Comparison of ENCODE assay signal across 8 cellular contexts in the genomic region with DNA sequence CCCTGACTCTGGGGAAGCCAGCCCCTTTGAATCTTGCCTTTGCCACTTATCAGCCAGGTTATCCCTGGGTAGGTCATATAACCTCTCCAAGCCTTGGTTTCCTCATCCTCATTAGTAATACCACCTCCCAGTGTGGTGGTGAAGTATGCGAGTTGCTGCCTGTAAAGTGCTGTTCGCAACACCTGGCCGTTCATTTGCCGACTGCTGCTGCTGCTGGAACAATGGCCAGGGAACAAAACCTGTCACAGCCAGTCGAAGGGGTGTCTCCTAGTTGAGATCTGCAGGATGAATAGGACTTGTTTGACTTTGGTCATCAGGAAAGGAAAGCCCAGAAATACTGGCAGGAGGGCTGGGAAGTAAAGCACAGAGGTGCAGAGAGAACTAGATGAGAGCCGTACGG. TPM values are rescaled to one million over a fixed set of nuclear protein-coding genes. Genes with fewer than 3 reads are reported as not detected.
DNase-seq lines count a peak whose midpoint lies in the region; ATAC-seq and TF ChIP-seq lines count a peak whose summit lies in the region.

No MANE protein-coding gene starts in this region.

- H3K18ac ChIP-seq in trophoblast cell (ENCODE audit: low read length): peak overlapping the region; percentile 44

- no peak overlapping the region for H3K23ac ChIP-seq in trophoblast cell (ENCODE audit: low read length)

- no peaks in the 10 kb centered on the region for H3K9me3 Mint-ChIP-seq in activated naive CD4-positive, alpha-beta T cell treated with anti-CD3 and anti-CD28 coated beads, Interleukin-2, amount 50 U/mL, for 72 hours

- peak overlapping the region; percentile 46 for H3K14ac ChIP-seq in trophoblast cell (ENCODE audit: low read length)

- no peak for TF ChIP-seq CTCF in brain microvascular endothelial cell (IDR thresholded peaks at IDR 0.05; ENCODE audit: low read depth, low read length, missing control alignments)
- TF ChIP-seq CTCF in heart right ventricle (IDR thresholded peaks at IDR 0.05): no peak

- in situ Hi-C loops in brain microvascular endothelial cell (cut with HindIII; ENCODE audit: low pct_ligation_motif_present, low sequenced_read_pairs): no loop called here

- no CpG with 5 or more reads among the region's 7 CpGs for WGBS in trophoblast cell (ENCODE audit: extremely low coverage, insufficient coverage, insufficient read length)
- 82 to 88% methylated on average over 7 of the region's 7 CpGs for WGBS in heart right ventricle, 2 donors

- peak overlapping the region; percentile 75 for H2BK120ac ChIP-seq in trophoblast cell (ENCODE audit: insufficient read depth, low read length, poor library complexity)

- H3K36me3 ChIP-seq in brain microvascular endothelial cell (replicated peaks) (peaks cover 10% of the 10 kb centered on the region), trophoblast cell (ENCODE audit: control insufficient read depth in 1 of 2, insufficient read depth in 2 of 2, low read length in 2 of 2) (peaks cover 4 to 13% of the 10 kb centered on the region in 2 experiments), heart right ventricle (peaks cover 0 to 43% (median 3%) of the 10 kb centered on the region in 9 donors)

- DNase-seq in DMS53 (lab: John Stamatoyannopoulos, UW): peak; percentile 97
- DNase-seq in NCI-H2107 (lab: John Stamatoyannopoulos, UW): peak; percentile 63
- no peak for DNase-seq in brain microvascular endothelial cell
- peak; percentile 56 to 70 for DNase-seq in trophoblast cell
- no peak for DNase-seq in activated naive CD4-positive, alpha-beta T cell treated with anti-CD3 and anti-CD28 coated beads, Interleukin-2, amount 50 U/mL, for 72 hours (ENCODE audit: low spot score in 2 of 2)
- DNase-seq in mucosa of gallbladder (ENCODE audit: low spot score): no peak
- no peak for DNase-seq in heart right ventricle

- H3K9me3 ChIP-seq in trophoblast cell (ENCODE audit: insufficient read depth, low read depth, low read length): no peaks in the 10 kb centered on the region
- H3K9me3 ChIP-seq in heart right ventricle: peaks cover 0 to 12% (median 0%) of the 10 kb centered on the region in 11 donors

- peak overlapping the region; percentile 82 for H4K91ac ChIP-seq in trophoblast cell (ENCODE audit: low read depth, low read length)

- peak overlapping the region; percentile 79 for H2AK5ac ChIP-seq in trophoblast cell (ENCODE audit: low read length)

- H3K4me1 ChIP-seq in trophoblast cell (ENCODE audit: control insufficient read depth in 1 of 2, insufficient read depth in 2 of 2, low read length in 2 of 2) (peaks cover 17 to 21% of the 10 kb centered on the region in 2 experiments), heart right ventricle (peaks cover 0 to 64% (median 38%) of the 10 kb centered on the region in 9 donors)

- H2BK5ac ChIP-seq in trophoblast cell (ENCODE audit: low read depth, low read length, poor library complexity): peak overlapping the region; percentile 73

- H3K27me3 ChIP-seq in brain microvascular endothelial cell (replicated peaks) (no peaks in the 10 kb centered on the region), trophoblast cell (ENCODE audit: insufficient read depth, low read length) (no peaks in the 10 kb centered on the region), heart right ventricle (no peaks in the 10 kb centered on the region)

- no peak for ATAC-seq in activated naive CD4-positive, alpha-beta T cell treated with anti-CD3 and anti-CD28 coated beads, Interleukin-2, amount 50 U/mL, for 72 hours
- ATAC-seq in GM18909 (IDR thresholded peaks at IDR 0.05; ENCODE audit: poor library complexity, unreplicated experiment): no peak
- ATAC-seq in heart right ventricle: no peak

- peak overlapping the region; percentile 44 for H4K8ac ChIP-seq in trophoblast cell (ENCODE audit: low read depth, low read length)

- intact Hi-C loops in heart right ventricle (cut with DNase I): no loop called here

- peak overlapping the region; percentile 2 for H2AFZ ChIP-seq in trophoblast cell (ENCODE audit: insufficient read depth, low read length, poor library complexity)

- peak overlapping the region; percentile 95 for H2BK12ac ChIP-seq in trophoblast cell (ENCODE audit: low read length)

- no peak overlapping the region for H3K27ac Mint-ChIP-seq in activated naive CD4-positive, alpha-beta T cell treated with anti-CD3 and anti-CD28 coated beads, Interleukin-2, amount 50 U/mL, for 72 hours

- H3K4me3 ChIP-seq in brain microvascular endothelial cell (ENCODE audit: low read depth, low read length): no peak overlapping the region
- no peak overlapping the region for H3K4me3 ChIP-seq in trophoblast cell (ENCODE audit: low read depth, low read length)
- H3K4me3 ChIP-seq in heart right ventricle: no peak overlapping the region

- peaks cover 12 to 30% of the 10 kb centered on the region in 2 donors for H3K36me3 Mint-ChIP-seq in activated naive CD4-positive, alpha-beta T cell treated with anti-CD3 and anti-CD28 coated beads, Interleukin-2, amount 50 U/mL, for 72 hours

- no peak overlapping the region for H4K12ac ChIP-seq in trophoblast cell (ENCODE audit: low read depth, low read length)

- H3K27ac ChIP-seq in brain microvascular endothelial cell (peak overlapping the region; percentile 91), trophoblast cell (ENCODE audit: low read depth, low read length) (peak overlapping the region; percentile 56), heart right ventricle (peak overlapping the region in 1 of 10 donors; percentile 73)

- H3K4me2 ChIP-seq in trophoblast cell (ENCODE audit: low read length): no peak overlapping the region

- H3K4ac ChIP-seq in trophoblast cell (ENCODE audit: low read depth, low read length): peak overlapping the region; percentile 35

- no peak overlapping the region for H3K9ac ChIP-seq in trophoblast cell (ENCODE audit: low read length)

- no peaks in the 10 kb centered on the region for H3K79me2 ChIP-seq in trophoblast cell (ENCODE audit: control insufficient read depth, insufficient read depth, low read length, poor library complexity)

- H3K79me1 ChIP-seq in trophoblast cell (ENCODE audit: low read length): peaks cover 17% of the 10 kb centered on the region

RNA-seq across cellular contexts. Expression of a gene that starts 6.1 kb away (rescaled TPM):
- polyA plus RNA-seq in trophoblast cell (2013): 61.2 and 63.9 TPM in 2 replicates
- 1 to 10 TPM; 7.8 to 9.8 TPM for total RNA-seq in activated naive CD4-positive, alpha-beta T cell treated with anti-CD3 and anti-CD28 coated beads, Interleukin-2, amount 50 U/mL, for 72 hours
- total RNA-seq in mucosa of gallbladder (51.6 TPM), heart right ventricle (10 to 100 TPM; 17.8 to 24.9 (median 20.4) TPM)
- polyA plus RNA-seq in heart right ventricle: 10 to 100 TPM; 18.4 to 52.3 TPM

RNA-seq across cellular contexts. Expression of a gene that starts 34.0 kb away (rescaled TPM):
- 0.11 and 0.19 TPM in 2 replicates for polyA plus RNA-seq in trophoblast cell (2013)
- not detected for total RNA-seq in activated naive CD4-positive, alpha-beta T cell treated with anti-CD3 and anti-CD28 coated beads, Interleukin-2, amount 50 U/mL, for 72 hours
- total RNA-seq in mucosa of gallbladder (not detected), heart right ventricle (1 to 10 TPM in 1 of 10 donors, under 1 TPM in 1, not detected in 8; 0.85 to 2.5 TPM)
- 1 to 10 TPM in 1 of 2 donors, not detected in 1; 1.8 TPM for polyA plus RNA-seq in heart right ventricle

RNA-seq across cellular contexts. Expression of a gene that starts 50.3 kb away (rescaled TPM):
- polyA plus RNA-seq in trophoblast cell (2013): 188 and 198 TPM in 2 replicates
- 1 to 10 TPM; 5.4 to 8.3 TPM for total RNA-seq in activated naive CD4-positive, alpha-beta T cell treated with anti-CD3 and anti-CD28 coated beads, Interleukin-2, amount 50 U/mL, for 72 hours
- total RNA-seq in mucosa of gallbladder (210 TPM), heart right ventricle (10 to 100 TPM in 1 of 10 donors, 1 to 10 TPM in 9; 1.9 to 10.8 (median 3.6) TPM)
- polyA plus RNA-seq in heart right ventricle: 1 to 10 TPM; 4.7 to 5.2 TPM

Comparison
In these comparisons a context has a peak if more than half of its experiments do, and no peak if none do; other contexts are left out.
1. DNase-seq: peak in DMS53 (single experiment), NCI-H2107 (single experiment) and trophoblast cell (2 of 2); none in brain microvascular endothelial cell (single experiment), activated naive CD4-positive, alpha-beta T cell treated with anti-CD3 and anti-CD28 coated beads, Interleukin-2, amount 50 U/mL, for 72 hours (0 of 2), mucosa of gallbladder (single experiment) and heart right ventricle (0 of 2).
2. RNA of a gene that starts 50.3 kb away (total RNA-seq): 210 TPM in mucosa of gallbladder (single experiment); 5.4 to 8.3 TPM in activated naive CD4-positive, alpha-beta T cell treated with anti-CD3 and anti-CD28 coated beads, Interleukin-2, amount 50 U/mL, for 72 hours and 1.9 to 10.8 TPM in heart right ventricle; every median in the first group is over 10 times any median in the second.